1 cellular context compared by ENCODE assay signal in the genomic region with DNA sequence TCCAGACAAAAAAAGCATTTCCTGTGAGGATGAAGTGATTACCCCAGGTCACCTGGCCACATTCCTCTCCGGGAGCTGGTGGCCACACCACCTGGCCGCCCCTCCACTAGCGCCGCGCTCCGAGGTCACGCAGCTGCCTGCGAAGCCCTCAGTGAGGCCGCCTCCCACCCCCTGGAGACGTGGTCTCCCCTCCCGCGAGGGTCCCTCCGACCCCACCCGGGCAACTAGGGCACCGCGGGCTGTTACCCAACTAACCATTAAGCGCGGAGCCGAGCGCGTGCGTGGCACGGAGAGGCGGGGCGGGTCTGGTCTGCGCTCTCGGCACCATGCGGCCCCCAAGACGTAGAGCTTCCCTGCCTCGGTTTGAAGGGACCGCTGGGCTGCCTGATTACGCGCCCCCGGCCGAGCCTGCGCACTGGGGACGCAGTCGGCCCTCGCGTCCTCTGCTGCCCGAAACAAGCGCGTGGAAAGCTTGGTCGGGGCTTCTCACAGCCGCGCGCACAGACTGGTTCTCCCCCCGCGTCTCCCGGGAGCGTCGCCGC.
A peak's percentile ranks its signal among the peaks of the same experiment; 100 is the strongest.
TF ChIP-seq lines count a peak whose summit lies in the region.

No MANE protein-coding gene starts in this region.

TF ChIP-seq in HEK293, 187 proteins besides CTCF, POLR2A, EP300 and RAD21 (continued from another document):
- 0 out of 2 replicates have a peak, but pooled peaks have one; percentile 16 for TF ChIP-seq KLF1 (tag by site-specific recombination; IDR thresholded peaks at IDR 0.05)
- TF ChIP-seq, protein P1, sequence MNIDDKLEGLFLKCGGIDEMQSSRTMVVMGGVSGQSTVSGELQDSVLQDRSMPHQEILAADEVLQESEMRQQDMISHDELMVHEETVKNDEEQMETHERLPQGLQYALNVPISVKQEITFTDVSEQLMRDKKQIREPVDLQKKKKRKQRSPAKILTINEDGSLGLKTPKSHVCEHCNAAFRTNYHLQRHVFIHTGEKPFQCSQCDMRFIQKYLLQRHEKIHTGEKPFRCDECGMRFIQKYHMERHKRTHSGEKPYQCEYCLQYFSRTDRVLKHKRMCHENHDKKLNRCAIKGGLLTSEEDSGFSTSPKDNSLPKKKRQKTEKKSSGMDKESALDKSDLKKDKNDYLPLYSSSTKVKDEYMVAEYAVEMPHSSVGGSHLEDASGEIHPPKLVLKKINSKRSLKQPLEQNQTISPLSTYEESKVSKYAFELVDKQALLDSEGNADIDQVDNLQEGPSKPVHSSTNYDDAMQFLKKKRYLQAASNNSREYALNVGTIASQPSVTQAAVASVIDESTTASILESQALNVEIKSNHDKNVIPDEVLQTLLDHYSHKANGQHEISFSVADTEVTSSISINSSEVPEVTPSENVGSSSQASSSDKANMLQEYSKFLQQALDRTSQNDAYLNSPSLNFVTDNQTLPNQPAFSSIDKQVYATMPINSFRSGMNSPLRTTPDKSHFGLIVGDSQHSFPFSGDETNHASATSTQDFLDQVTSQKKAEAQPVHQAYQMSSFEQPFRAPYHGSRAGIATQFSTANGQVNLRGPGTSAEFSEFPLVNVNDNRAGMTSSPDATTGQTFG (tag by site-specific recombination; IDR thresholded peaks at IDR 0.05; ENCODE audit: borderline replicate concordance) = no peak
- TF ChIP-seq ZBTB8A (tag by site-specific recombination; IDR thresholded peaks at IDR 0.05) = peak; percentile 60
- peak; percentile 77; the same call in 1 of the 2 replicates for TF ChIP-seq ZBTB48 (tag by site-specific recombination; IDR thresholded peaks at IDR 0.05)
- peak; percentile 88 for TF ChIP-seq GLIS1 (tag by site-specific recombination; IDR thresholded peaks at IDR 0.05)
- TF ChIP-seq, protein P2, sequence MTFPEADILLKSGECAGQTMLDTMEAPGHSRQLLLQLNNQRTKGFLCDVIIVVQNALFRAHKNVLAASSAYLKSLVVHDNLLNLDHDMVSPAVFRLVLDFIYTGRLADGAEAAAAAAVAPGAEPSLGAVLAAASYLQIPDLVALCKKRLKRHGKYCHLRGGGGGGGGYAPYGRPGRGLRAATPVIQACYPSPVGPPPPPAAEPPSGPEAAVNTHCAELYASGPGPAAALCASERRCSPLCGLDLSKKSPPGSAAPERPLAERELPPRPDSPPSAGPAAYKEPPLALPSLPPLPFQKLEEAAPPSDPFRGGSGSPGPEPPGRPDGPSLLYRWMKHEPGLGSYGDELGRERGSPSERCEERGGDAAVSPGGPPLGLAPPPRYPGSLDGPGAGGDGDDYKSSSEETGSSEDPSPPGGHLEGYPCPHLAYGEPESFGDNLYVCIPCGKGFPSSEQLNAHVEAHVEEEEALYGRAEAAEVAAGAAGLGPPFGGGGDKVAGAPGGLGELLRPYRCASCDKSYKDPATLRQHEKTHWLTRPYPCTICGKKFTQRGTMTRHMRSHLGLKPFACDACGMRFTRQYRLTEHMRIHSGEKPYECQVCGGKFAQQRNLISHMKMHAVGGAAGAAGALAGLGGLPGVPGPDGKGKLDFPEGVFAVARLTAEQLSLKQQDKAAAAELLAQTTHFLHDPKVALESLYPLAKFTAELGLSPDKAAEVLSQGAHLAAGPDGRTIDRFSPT (tag by site-specific recombination; IDR thresholded peaks at IDR 0.05) = 0 out of 2 replicates have a peak, but pooled peaks have one; percentile 42
- TF ChIP-seq ZNF791 (tag by site-specific recombination; IDR thresholded peaks at IDR 0.05) = no peak
- TF ChIP-seq ZNF10 (tag by site-specific recombination; IDR thresholded peaks at IDR 0.05) = 0 out of 2 replicates have a peak, but pooled peaks have one; percentile 19
- peak; percentile 62; the same call in 1 of the 2 replicates for TF ChIP-seq ZEB2 (tag by site-specific recombination; IDR thresholded peaks at IDR 0.05)
- TF ChIP-seq, protein P3, sequence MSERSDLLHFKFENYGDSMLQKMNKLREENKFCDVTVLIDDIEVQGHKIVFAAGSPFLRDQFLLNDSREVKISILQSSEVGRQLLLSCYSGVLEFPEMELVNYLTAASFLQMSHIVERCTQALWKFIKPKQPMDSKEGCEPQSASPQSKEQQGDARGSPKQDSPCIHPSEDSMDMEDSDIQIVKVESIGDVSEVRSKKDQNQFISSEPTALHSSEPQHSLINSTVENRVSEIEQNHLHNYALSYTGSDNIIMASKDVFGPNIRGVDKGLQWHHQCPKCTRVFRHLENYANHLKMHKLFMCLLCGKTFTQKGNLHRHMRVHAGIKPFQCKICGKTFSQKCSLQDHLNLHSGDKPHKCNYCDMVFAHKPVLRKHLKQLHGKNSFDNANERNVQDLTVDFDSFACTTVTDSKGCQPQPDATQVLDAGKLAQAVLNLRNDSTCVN (tag by site-specific recombination; optimal IDR thresholded peaks at IDR 0.05) = peak; percentile 98
- TF ChIP-seq ZIC2 (tag by site-specific recombination; IDR thresholded peaks at IDR 0.05) = peak; percentile 58; the same call in 1 of the 2 replicates
- peak; percentile 49; the same call in 1 of the 2 replicates for TF ChIP-seq ZXDB (tag by site-specific recombination; IDR thresholded peaks at IDR 0.05)
- TF ChIP-seq, protein P4, sequence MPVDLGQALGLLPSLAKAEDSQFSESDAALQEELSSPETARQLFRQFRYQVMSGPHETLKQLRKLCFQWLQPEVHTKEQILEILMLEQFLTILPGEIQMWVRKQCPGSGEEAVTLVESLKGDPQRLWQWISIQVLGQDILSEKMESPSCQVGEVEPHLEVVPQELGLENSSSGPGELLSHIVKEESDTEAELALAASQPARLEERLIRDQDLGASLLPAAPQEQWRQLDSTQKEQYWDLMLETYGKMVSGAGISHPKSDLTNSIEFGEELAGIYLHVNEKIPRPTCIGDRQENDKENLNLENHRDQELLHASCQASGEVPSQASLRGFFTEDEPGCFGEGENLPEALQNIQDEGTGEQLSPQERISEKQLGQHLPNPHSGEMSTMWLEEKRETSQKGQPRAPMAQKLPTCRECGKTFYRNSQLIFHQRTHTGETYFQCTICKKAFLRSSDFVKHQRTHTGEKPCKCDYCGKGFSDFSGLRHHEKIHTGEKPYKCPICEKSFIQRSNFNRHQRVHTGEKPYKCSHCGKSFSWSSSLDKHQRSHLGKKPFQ (tag by site-specific recombination; IDR thresholded peaks at IDR 0.05) = no peak
- TF ChIP-seq MYNN (tag by site-specific recombination; IDR thresholded peaks at IDR 0.05; ENCODE audit: borderline replicate concordance) = no peak
- TF ChIP-seq ZNF76 (tag by site-specific recombination; IDR thresholded peaks at IDR 0.05; ENCODE audit: borderline replicate concordance, low read depth) = 0 out of 2 replicates have a peak, but pooled peaks have one; percentile 29
- TF ChIP-seq ZNF48 (tag by site-specific recombination; IDR thresholded peaks at IDR 0.05) = no peak
- TF ChIP-seq SCRT2 (tag by site-specific recombination; IDR thresholded peaks at IDR 0.05) = peak; percentile 34; the same call in 1 of the 2 replicates
- TF ChIP-seq ZNF324 (tag by site-specific recombination; IDR thresholded peaks at IDR 0.05) = no peak
- TF ChIP-seq ZNF629 (tag by site-specific recombination; IDR thresholded peaks at IDR 0.05) = peak; percentile 28; the same call in 1 of the 2 replicates
- TF ChIP-seq, protein P5, sequence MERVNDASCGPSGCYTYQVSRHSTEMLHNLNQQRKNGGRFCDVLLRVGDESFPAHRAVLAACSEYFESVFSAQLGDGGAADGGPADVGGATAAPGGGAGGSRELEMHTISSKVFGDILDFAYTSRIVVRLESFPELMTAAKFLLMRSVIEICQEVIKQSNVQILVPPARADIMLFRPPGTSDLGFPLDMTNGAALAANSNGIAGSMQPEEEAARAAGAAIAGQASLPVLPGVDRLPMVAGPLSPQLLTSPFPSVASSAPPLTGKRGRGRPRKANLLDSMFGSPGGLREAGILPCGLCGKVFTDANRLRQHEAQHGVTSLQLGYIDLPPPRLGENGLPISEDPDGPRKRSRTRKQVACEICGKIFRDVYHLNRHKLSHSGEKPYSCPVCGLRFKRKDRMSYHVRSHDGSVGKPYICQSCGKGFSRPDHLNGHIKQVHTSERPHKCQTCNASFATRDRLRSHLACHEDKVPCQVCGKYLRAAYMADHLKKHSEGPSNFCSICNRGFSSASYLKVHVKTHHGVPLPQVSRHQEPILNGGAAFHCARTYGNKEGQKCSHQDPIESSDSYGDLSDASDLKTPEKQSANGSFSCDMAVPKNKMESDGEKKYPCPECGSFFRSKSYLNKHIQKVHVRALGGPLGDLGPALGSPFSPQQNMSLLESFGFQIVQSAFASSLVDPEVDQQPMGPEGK (tag by site-specific recombination; IDR thresholded peaks at IDR 0.05) = peak; percentile 90
- no peak for TF ChIP-seq GFI1B (tag by site-specific recombination; IDR thresholded peaks at IDR 0.05)
- TF ChIP-seq ZNF426 (tag by site-specific recombination; IDR thresholded peaks at IDR 0.05) = no peak
- TF ChIP-seq ZFHX2 (tag by site-specific recombination; conservative IDR thresholded peaks at IDR 0.05) = no peak
- peak; percentile 84; the same call in 1 of the 2 replicates for TF ChIP-seq ZNF501 (tag by site-specific recombination; IDR thresholded peaks at IDR 0.05)
- TF ChIP-seq ZNF2 (tag by site-specific recombination; IDR thresholded peaks at IDR 0.05) = peak; percentile 49; the same call in 1 of the 2 replicates
- TF ChIP-seq ZNF140 (tag by site-specific recombination; IDR thresholded peaks at IDR 0.05) = no peak
- TF ChIP-seq BCL11A (tag by site-specific recombination; IDR thresholded peaks at IDR 0.05; ENCODE audit: low read depth) = 0 out of 2 replicates have a peak, but pooled peaks have one; percentile 23
- TF ChIP-seq, protein P6, sequence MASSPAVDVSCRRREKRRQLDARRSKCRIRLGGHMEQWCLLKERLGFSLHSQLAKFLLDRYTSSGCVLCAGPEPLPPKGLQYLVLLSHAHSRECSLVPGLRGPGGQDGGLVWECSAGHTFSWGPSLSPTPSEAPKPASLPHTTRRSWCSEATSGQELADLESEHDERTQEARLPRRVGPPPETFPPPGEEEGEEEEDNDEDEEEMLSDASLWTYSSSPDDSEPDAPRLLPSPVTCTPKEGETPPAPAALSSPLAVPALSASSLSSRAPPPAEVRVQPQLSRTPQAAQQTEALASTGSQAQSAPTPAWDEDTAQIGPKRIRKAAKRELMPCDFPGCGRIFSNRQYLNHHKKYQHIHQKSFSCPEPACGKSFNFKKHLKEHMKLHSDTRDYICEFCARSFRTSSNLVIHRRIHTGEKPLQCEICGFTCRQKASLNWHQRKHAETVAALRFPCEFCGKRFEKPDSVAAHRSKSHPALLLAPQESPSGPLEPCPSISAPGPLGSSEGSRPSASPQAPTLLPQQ (tag by site-specific recombination; IDR thresholded peaks at IDR 0.05) = peak; percentile 56; the same call in 1 of the 2 replicates
- TF ChIP-seq ZNF610 (tag by site-specific recombination; IDR thresholded peaks at IDR 0.05; ENCODE audit: borderline replicate concordance) = no peak
- TF ChIP-seq SP2 (tag by site-specific recombination; IDR thresholded peaks at IDR 0.05) = 0 out of 2 replicates have a peak, but pooled peaks have one; percentile 9
- TF ChIP-seq TCF7L2 (IDR thresholded peaks at IDR 0.05; ENCODE audit: borderline replicate concordance, low read depth, low read length) = no peak
TF ChIP-seq in HEK293: peak in this region for 28.
